ENCODE assay signal across 1 cellular context in the genomic region with DNA sequence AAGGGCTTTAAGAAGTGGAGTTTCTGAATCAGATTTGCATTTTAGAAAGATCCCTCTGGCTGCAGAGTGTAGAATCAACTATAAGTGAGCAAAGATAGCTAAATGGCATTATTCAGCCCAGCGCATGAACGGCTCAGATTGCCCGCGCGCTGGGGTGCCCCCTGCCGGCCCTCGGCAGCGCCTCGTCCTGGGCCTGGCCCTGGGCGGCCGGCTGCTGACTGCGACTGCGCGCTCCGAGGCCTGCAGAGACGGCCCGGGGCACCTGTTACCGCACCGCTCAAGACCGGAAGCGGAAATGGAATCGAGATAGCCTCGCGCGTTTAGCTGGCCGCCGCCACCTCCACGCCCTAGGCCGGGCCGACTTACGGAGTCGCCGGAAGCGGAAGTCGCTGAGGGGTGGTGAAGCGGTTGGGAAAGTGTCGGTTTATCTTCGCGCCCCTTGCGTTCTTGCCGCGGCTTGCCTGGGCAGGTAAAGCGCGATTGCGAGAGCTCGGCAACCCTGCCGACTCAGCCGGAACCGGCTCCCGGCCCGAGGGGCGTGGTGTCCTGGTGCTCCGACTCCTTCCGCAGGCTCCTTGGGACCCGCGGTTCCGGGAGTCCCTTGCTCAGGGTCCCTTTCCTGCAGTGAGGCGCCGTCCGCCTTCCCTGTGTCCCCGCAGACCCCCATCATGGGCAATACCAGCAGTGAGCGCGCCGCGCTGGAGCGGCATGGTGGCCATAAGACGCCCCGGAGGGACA.
TF ChIP-seq lines count a peak whose summit lies in the region.

A gene with protein sequence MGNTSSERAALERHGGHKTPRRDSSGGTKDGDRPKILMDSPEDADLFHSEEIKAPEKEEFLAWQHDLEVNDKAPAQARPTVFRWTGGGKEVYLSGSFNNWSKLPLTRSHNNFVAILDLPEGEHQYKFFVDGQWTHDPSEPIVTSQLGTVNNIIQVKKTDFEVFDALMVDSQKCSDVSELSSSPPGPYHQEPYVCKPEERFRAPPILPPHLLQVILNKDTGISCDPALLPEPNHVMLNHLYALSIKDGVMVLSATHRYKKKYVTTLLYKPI (plus strand): TSS at position 557 of the 738 bp plus-strand sequence. CDS start 112 bp downstream, at position 669.

TF ChIP-seq in HepG2, 621 proteins besides CTCF, POLR2A, EP300 and RAD21 (continued from another document and continues in another):
- TF ChIP-seq ZNF281 (CRISPR knock-in tag; IDR thresholded peaks at IDR 0.05; ENCODE audit: borderline replicate concordance), result no peak; the same call in 1 of the 2 replicates
- TF ChIP-seq HINFP (CRISPR knock-in tag; IDR thresholded peaks at IDR 0.05; ENCODE audit: low read depth), result peak; percentile 65
- TF ChIP-seq SALL1 (CRISPR knock-in tag; IDR thresholded peaks at IDR 0.05), result peak; percentile 88
- TF ChIP-seq ZNF382 (CRISPR knock-in tag; IDR thresholded peaks at IDR 0.05; ENCODE audit: borderline replicate concordance), result no peak
- TF ChIP-seq, protein P1, sequence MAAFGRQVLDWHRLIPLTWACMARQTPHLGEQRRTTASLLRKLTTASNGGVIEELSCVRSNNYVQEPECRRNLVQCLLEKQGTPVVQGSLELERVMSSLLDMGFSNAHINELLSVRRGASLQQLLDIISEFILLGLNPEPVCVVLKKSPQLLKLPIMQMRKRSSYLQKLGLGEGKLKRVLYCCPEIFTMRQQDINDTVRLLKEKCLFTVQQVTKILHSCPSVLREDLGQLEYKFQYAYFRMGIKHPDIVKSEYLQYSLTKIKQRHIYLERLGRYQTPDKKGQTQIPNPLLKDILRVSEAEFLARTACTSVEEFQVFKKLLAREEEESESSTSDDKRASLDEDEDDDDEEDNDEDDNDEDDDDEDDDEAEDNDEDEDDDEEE (CRISPR knock-in tag; IDR thresholded peaks at IDR 0.05), result peak; percentile 10; the same call in 1 of the 2 replicates
- TF ChIP-seq POGZ (CRISPR knock-in tag; IDR thresholded peaks at IDR 0.05), result peak; percentile 92
- peak; percentile 30; the same call in 1 of the 2 replicates for TF ChIP-seq HOXD1 (CRISPR knock-in tag; IDR thresholded peaks at IDR 0.05)
- no peak for TF ChIP-seq ZNF329 (CRISPR knock-in tag; IDR thresholded peaks at IDR 0.05; ENCODE audit: low read depth)
- no peak for TF ChIP-seq MEIS2 (CRISPR knock-in tag; IDR thresholded peaks at IDR 0.05)
- TF ChIP-seq, protein P2, sequence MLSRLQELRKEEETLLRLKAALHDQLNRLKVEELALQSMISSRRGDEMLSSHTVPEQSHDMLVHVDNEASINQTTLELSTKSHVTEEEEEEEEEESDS (CRISPR knock-in tag; IDR thresholded peaks at IDR 0.05; ENCODE audit: borderline replicate concordance), result peak; percentile 25; the same call in 1 of the 2 replicates
- TF ChIP-seq, protein P3, sequence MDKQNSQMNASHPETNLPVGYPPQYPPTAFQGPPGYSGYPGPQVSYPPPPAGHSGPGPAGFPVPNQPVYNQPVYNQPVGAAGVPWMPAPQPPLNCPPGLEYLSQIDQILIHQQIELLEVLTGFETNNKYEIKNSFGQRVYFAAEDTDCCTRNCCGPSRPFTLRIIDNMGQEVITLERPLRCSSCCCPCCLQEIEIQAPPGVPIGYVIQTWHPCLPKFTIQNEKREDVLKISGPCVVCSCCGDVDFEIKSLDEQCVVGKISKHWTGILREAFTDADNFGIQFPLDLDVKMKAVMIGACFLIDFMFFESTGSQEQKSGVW (CRISPR knock-in tag; IDR thresholded peaks at IDR 0.05; ENCODE audit: borderline replicate concordance), result peak; percentile 58; the same call in 1 of the 2 replicates
- TF ChIP-seq SIX4 (CRISPR knock-in tag; IDR thresholded peaks at IDR 0.05), result no peak
- peak; percentile 56; the same call in 1 of the 2 replicates for TF ChIP-seq TBX3 (IDR thresholded peaks at IDR 0.05; ENCODE audit: borderline replicate concordance)
- no peak for TF ChIP-seq SUZ12 (IDR thresholded peaks at IDR 0.05; ENCODE audit: low read depth, low read length)
- TF ChIP-seq ZNF746 (CRISPR knock-in tag; IDR thresholded peaks at IDR 0.05), result no peak
- TF ChIP-seq ZNF224 (CRISPR knock-in tag; IDR thresholded peaks at IDR 0.05), result no peak
- no peak for TF ChIP-seq MBNL3 (CRISPR knock-in tag; conservative IDR thresholded peaks at IDR 0.05)
- TF ChIP-seq ZMAT3 (CRISPR knock-in tag; conservative IDR thresholded peaks at IDR 0.05), result peak; percentile 97
- no peak for TF ChIP-seq ARID3A (IDR thresholded peaks at IDR 0.05; ENCODE audit: low read depth, low read length)
- TF ChIP-seq, protein P4, sequence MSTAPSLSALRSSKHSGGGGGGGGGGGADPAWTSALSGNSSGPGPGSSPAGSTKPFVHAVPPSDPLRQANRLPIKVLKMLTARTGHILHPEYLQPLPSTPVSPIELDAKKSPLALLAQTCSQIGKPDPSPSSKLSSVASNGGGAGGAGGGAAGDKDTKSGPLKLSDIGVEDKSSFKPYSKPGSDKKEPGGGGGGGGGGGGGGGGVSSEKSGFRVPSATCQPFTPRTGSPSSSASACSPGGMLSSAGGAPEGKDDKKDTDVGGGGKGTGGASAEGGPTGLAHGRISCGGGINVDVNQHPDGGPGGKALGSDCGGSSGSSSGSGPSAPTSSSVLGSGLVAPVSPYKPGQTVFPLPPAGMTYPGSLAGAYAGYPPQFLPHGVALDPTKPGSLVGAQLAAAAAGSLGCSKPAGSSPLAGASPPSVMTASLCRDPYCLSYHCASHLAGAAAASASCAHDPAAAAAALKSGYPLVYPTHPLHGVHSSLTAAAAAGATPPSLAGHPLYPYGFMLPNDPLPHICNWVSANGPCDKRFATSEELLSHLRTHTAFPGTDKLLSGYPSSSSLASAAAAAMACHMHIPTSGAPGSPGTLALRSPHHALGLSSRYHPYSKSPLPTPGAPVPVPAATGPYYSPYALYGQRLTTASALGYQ (CRISPR knock-in tag; IDR thresholded peaks at IDR 0.05), result no peak
- no peak for TF ChIP-seq FOXK2 (IDR thresholded peaks at IDR 0.05)
- peak; percentile 66; the same call in 1 of the 2 replicates for TF ChIP-seq FOXK1 (CRISPR knock-in tag; IDR thresholded peaks at IDR 0.05; ENCODE audit: borderline replicate concordance, low read depth)
- TF ChIP-seq IRX3 (CRISPR knock-in tag; IDR thresholded peaks at IDR 0.05; ENCODE audit: borderline replicate concordance, low read depth), result no peak
- TF ChIP-seq TBX2 (CRISPR knock-in tag; IDR thresholded peaks at IDR 0.05; ENCODE audit: borderline replicate concordance), result peak; percentile 97
- no peak for TF ChIP-seq MYNN (CRISPR knock-in tag; IDR thresholded peaks at IDR 0.05; ENCODE audit: low read depth)
- no peak for TF ChIP-seq IKZF4 (CRISPR knock-in tag; IDR thresholded peaks at IDR 0.05; ENCODE audit: borderline replicate concordance, low read depth, not compliant biosample characterization)
- peak; percentile 77 for TF ChIP-seq KMT2B (CRISPR knock-in tag; IDR thresholded peaks at IDR 0.05)
- peak; percentile 89 for TF ChIP-seq ZMYM4 (CRISPR knock-in tag; IDR thresholded peaks at IDR 0.05)
- TF ChIP-seq JUN (CRISPR knock-in tag; IDR thresholded peaks at IDR 0.05), result no peak; the same call in 1 of the 2 replicates
- no peak for TF ChIP-seq ZNF33A (CRISPR knock-in tag; IDR thresholded peaks at IDR 0.05; ENCODE audit: borderline replicate concordance)
- TF ChIP-seq, protein P5, sequence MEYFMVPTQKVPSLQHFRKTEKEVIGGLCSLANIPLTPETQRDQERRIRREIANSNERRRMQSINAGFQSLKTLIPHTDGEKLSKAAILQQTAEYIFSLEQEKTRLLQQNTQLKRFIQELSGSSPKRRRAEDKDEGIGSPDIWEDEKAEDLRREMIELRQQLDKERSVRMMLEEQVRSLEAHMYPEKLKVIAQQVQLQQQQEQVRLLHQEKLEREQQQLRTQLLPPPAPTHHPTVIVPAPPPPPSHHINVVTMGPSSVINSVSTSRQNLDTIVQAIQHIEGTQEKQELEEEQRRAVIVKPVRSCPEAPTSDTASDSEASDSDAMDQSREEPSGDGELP (IDR thresholded peaks at IDR 0.05; ENCODE audit: borderline replicate concordance, low read depth), result peak; percentile 43; the same call in 1 of the 2 replicates
- no peak for TF ChIP-seq ZBTB8A (CRISPR knock-in tag; IDR thresholded peaks at IDR 0.05; ENCODE audit: borderline replicate concordance, low read depth)
- no peak for TF ChIP-seq NFKBIZ (CRISPR knock-in tag; IDR thresholded peaks at IDR 0.05)
- no peak for TF ChIP-seq GATA4 (IDR thresholded peaks at IDR 0.05; ENCODE audit: borderline replicate concordance, low read depth)
- TF ChIP-seq SIX1 (CRISPR knock-in tag; IDR thresholded peaks at IDR 0.05; ENCODE audit: borderline replicate concordance), result no peak
- 0 out of 2 replicates have a peak, but pooled peaks have one; percentile 60 for TF ChIP-seq ZNF234 (CRISPR knock-in tag; conservative IDR thresholded peaks at IDR 0.05)
- no peak for TF ChIP-seq PCBP2 (optimal IDR thresholded peaks at IDR 0.05; ENCODE audit: low read depth, low read length, poor library complexity, severe bottlenecking)
- TF ChIP-seq, protein P6, sequence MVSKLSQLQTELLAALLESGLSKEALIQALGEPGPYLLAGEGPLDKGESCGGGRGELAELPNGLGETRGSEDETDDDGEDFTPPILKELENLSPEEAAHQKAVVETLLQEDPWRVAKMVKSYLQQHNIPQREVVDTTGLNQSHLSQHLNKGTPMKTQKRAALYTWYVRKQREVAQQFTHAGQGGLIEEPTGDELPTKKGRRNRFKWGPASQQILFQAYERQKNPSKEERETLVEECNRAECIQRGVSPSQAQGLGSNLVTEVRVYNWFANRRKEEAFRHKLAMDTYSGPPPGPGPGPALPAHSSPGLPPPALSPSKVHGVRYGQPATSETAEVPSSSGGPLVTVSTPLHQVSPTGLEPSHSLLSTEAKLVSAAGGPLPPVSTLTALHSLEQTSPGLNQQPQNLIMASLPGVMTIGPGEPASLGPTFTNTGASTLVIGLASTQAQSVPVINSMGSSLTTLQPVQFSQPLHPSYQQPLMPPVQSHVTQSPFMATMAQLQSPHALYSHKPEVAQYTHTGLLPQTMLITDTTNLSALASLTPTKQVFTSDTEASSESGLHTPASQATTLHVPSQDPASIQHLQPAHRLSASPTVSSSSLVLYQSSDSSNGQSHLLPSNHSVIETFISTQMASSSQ (IDR thresholded peaks at IDR 0.05; ENCODE audit: low read depth), result no peak
- TF ChIP-seq, protein P6 (CRISPR knock-in tag; IDR thresholded peaks at IDR 0.05; ENCODE audit: borderline replicate concordance), result no peak; the same call in 1 of the 2 replicates
- TF ChIP-seq, protein P7, sequence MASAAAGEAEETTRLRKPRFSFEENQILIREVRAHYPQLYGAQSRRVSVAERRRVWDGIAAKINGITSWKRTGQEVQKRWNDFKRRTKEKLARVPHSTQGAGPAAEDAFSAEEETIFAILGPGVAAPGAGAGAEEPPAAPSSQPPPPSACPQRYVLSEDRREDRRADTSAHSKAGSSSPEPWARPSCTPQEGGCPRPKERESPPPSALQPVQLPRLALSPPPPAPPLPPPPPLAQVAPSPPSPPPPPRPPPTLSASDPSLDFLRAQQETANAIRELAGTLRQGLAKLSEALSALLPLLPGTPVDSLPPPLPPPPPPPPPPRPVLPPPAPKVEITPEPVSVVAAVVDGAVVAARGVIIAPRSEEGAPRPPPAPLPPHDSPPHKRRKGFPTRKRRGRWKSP (CRISPR knock-in tag; IDR thresholded peaks at IDR 0.05), result peak; percentile 89
- no peak for TF ChIP-seq HOXA7 (CRISPR knock-in tag; IDR thresholded peaks at IDR 0.05)
- TF ChIP-seq CBX1 (IDR thresholded peaks at IDR 0.05; ENCODE audit: low read depth), result no peak
